22 cellular contexts compared by ENCODE assay signal in genomic region chr4:5098176-5098575, GRCh38. TPM values are rescaled to one million over a fixed set of nuclear protein-coding genes. Genes with fewer than 3 reads are reported as not detected.
DNase-seq lines count a peak whose midpoint lies in the region; ATAC-seq and TF ChIP-seq lines count a peak whose summit lies in the region.
"Had no signal": no experiment of that assay in that cellular context is flagged by ENCODE, and none has a peak within 500 bp of the region (broad histone marks: within the 10 kb centered on the region; RNA-seq: fewer than 3 reads in every experiment).

No MANE protein-coding gene starts in this region.

- H3K9me3 ChIP-seq in A673 (ENCODE audit: low read depth, low read length, poor library complexity, severe bottlenecking) (peaks cover 4% of the 10 kb centered on the region), IMR-90 (ENCODE audit: control insufficient read depth, insufficient read depth, low read length) (peaks cover 3% of the 10 kb centered on the region; the same call in 1 of the 2 replicates)

- H2BK15ac ChIP-seq in IMR-90 (ENCODE audit: low read depth, low read length) (no peak overlapping the region), mesendoderm (replicated peaks; ENCODE audit: low read depth) (no peak overlapping the region)

- peaks cover 3% of the 10 kb centered on the region; the same call in 1 of the 2 replicates for H3K9me1 ChIP-seq in IMR-90 (ENCODE audit: insufficient read depth, low read length)

- BruUV-seq in A673 (replicated peaks; lab: Mats Ljungman, UMichigan) (no TSS peak), IMR-90 (replicated peaks; lab: Mats Ljungman, UMichigan) (no TSS peak)

- ATAC-seq in IMR-90 (ENCODE audit: low read depth) (peak; percentile 24; the same call in 1 of the 2 replicates), HG02938 (IDR thresholded peaks at IDR 0.05; ENCODE audit: unreplicated experiment) (no peak)

- no peak overlapping the region for H2BK20ac ChIP-seq in IMR-90 (ENCODE audit: low read depth, low read length)

- no peak overlapping the region for H2AK9ac ChIP-seq in IMR-90 (replicated peaks; ENCODE audit: low read depth, low read length, poor library complexity)

- H4K5ac ChIP-seq in IMR-90 (ENCODE audit: low read depth, low read length) (no peak overlapping the region), mesendoderm (ENCODE audit: low read length) (no peak overlapping the region)

- H3K4me3 ChIP-seq in A673 (ENCODE audit: low read depth, low read length, poor library complexity, severe bottlenecking), result no peak overlapping the region
- H3K4me3 ChIP-seq in IMR-90 (ENCODE audit: insufficient read depth, low read depth, low read length), result no peak overlapping the region
- H3K4me3 ChIP-seq in brain microvascular endothelial cell (ENCODE audit: low read depth, low read length), result no peak overlapping the region
- H3K4me3 ChIP-seq in mesendoderm (ENCODE audit: low read length), result no peak overlapping the region
- H3K4me3 ChIP-seq in foreskin fibroblast (ENCODE audit: low read depth in 1 of 2, low read length in 2 of 2), result no peak overlapping the region

- no peak for TF ChIP-seq POLR2A in IMR-90 (IDR thresholded peaks at IDR 0.05; ENCODE audit: low read depth, low read length)

- no peak overlapping the region for H3K23ac ChIP-seq in IMR-90 (ENCODE audit: low read depth, low read length)
- H3K23ac ChIP-seq in mesendoderm (ENCODE audit: low read length), result no peak overlapping the region

- no peaks in the 10 kb centered on the region for H3K79me2 ChIP-seq in mesendoderm (ENCODE audit: control insufficient read depth, insufficient read depth, low read length)

- H3K4ac ChIP-seq in IMR-90 (ENCODE audit: low read depth, low read length) (no peak overlapping the region), mesendoderm (ENCODE audit: low read depth, low read length) (no peak overlapping the region)

- H3K36me3 ChIP-seq in A673 (ENCODE audit: insufficient read depth, low read length, poor library complexity, severe bottlenecking) (no peaks in the 10 kb centered on the region), IMR-90 (ENCODE audit: control insufficient read depth, insufficient read depth, low read length) (no peaks in the 10 kb centered on the region), brain microvascular endothelial cell (replicated peaks) (no peaks in the 10 kb centered on the region), mesendoderm (ENCODE audit: control insufficient read depth, insufficient read depth, low read length) (no peaks in the 10 kb centered on the region)

- H3K27ac ChIP-seq in A673 (ENCODE audit: low read depth, low read length, poor library complexity, severe bottlenecking), result no peak overlapping the region
- H3K27ac ChIP-seq in IMR-90 (ENCODE audit: insufficient read depth, low read length), result no peak overlapping the region
- H3K27ac ChIP-seq in brain microvascular endothelial cell, result no peak overlapping the region
- H3K27ac ChIP-seq in mesendoderm (ENCODE audit: low read depth, low read length), result no peak overlapping the region
- H3K27ac ChIP-seq: HL-60, RWPE1 had no signal

- H3K4me1 ChIP-seq in A673 (ENCODE audit: insufficient read depth, low read length, poor library complexity, severe bottlenecking), result no peaks in the 10 kb centered on the region
- H3K4me1 ChIP-seq in IMR-90 (ENCODE audit: control insufficient read depth, insufficient read depth, low read length), result no peaks in the 10 kb centered on the region
- no peaks in the 10 kb centered on the region for H3K4me1 ChIP-seq in mesendoderm (ENCODE audit: control insufficient read depth, low read depth, low read length)

- no peak overlapping the region for H3K14ac ChIP-seq in IMR-90 (replicated peaks; ENCODE audit: low read depth, low read length)

- H2BK5ac ChIP-seq in IMR-90 (ENCODE audit: low read depth, low read length, poor library complexity, severe bottlenecking) (no peak overlapping the region), mesendoderm (ENCODE audit: low read length) (no peak overlapping the region)

- peaks cover 0 to 13% of the 10 kb centered on the region in 2 experiments; a peak in 2 of 4 replicates for H3K79me1 ChIP-seq in IMR-90 (ENCODE audit: low read depth in 1 of 2, low read length in 2 of 2)
- H3K79me1 ChIP-seq in mesendoderm (ENCODE audit: low read length), result no peaks in the 10 kb centered on the region

- H2AK5ac ChIP-seq in IMR-90 (ENCODE audit: low read depth, low read length) (no peak overlapping the region), mesendoderm (ENCODE audit: low read length) (no peak overlapping the region)

- no peak overlapping the region for H3K4me2 ChIP-seq in IMR-90 (ENCODE audit: low read depth, low read length)
- H3K4me2 ChIP-seq in mesendoderm (ENCODE audit: low read length), result no peak overlapping the region

- DNase-seq in A673 (ENCODE audit: low spot score) (peak; percentile 7), IMR-90 (peak; percentile 41), brain microvascular endothelial cell (peak; percentile 28), mesendoderm (peak; percentile 7), NCI-H146 (lab: John Stamatoyannopoulos, UW) (no peak), germinal center (ENCODE audit: low spot score) (no peak), foreskin fibroblast (no peak)
- DNase-seq: 8988T; Calu3; GF-D8; HCEC 1CT; NCI-H1092; NCI-H1436; NCI-H187 treated with DMSO at 0.1 percent for 48 hours; NCI-H2171 treated with DMSO at 0.1 percent for 48 hours; NCI-H524; NCI-H82; NK-92 treated with Interleukin-12 subunit alpha and Interleukin-12 subunit beta, amount 100 ng/mL, for 24 hours; SHP77 had no signal

- H3K27me3 ChIP-seq in A673 (replicated peaks; ENCODE audit: insufficient read depth, low read depth, low read length, poor library complexity), result no peaks in the 10 kb centered on the region
- no peaks in the 10 kb centered on the region for H3K27me3 ChIP-seq in IMR-90 (ENCODE audit: control insufficient read depth, insufficient read depth, low read length)
- no peaks in the 10 kb centered on the region for H3K27me3 ChIP-seq in brain microvascular endothelial cell (replicated peaks)
- no peaks in the 10 kb centered on the region for H3K27me3 ChIP-seq in mesendoderm (ENCODE audit: insufficient read depth, low read length, poor library complexity)

- no peaks in the 10 kb centered on the region; the same call in 1 of the 2 replicates for H4K20me1 ChIP-seq in IMR-90 (ENCODE audit: insufficient read depth, low read length)

- no CpG with 5 or more reads among the region's 1 CpG for WGBS in IMR-90 (ENCODE audit: extremely low coverage in 2 of 2, insufficient read length in 1 of 2), 2 experiments
- no CpG with 5 or more reads among the region's 1 CpG for WGBS in mesendoderm (ENCODE audit: extremely low coverage, insufficient coverage, low lambda C conversion rate)

- POLR2A ChIA-PET in A673 (lab: Charles Lee; ENCODE audit: low non-redundant PET), result no interaction called here
- POLR2A ChIA-PET in IMR-90 (lab: Charles Lee; ENCODE audit: unreplicated experiment), result no interaction called here

- in situ Hi-C loops in IMR-90 (cut with MboI; ENCODE audit: low sequenced_read_pairs), result no loop called here
- in situ Hi-C loops in brain microvascular endothelial cell (cut with HindIII; ENCODE audit: low pct_ligation_motif_present, low sequenced_read_pairs), result no loop called here

- H3K18ac ChIP-seq in IMR-90 (ENCODE audit: low read depth, low read length) (no peak overlapping the region), mesendoderm (ENCODE audit: low read length) (no peak overlapping the region)

- TF ChIP-seq CTCF in A673 (conservative IDR thresholded peaks at IDR 0.05; ENCODE audit: low read depth, low read length) (no peak), IMR-90 (conservative IDR thresholded peaks at IDR 0.05; ENCODE audit: low read depth, low read length) (no peak), brain microvascular endothelial cell (IDR thresholded peaks at IDR 0.05; ENCODE audit: low read depth, low read length, missing control alignments) (no peak), foreskin fibroblast (IDR thresholded peaks at IDR 0.05; ENCODE audit: low read depth, low read length) (no peak)

- intact Hi-C loops in A673 (cut with micrococcal nuclease; ENCODE audit: unreplicated experiment) (no loop called here), IMR-90 (cut with micrococcal nuclease) (no loop called here)

- CTCF ChIA-PET in A673 (lab: Charles Lee), result no interaction called here
- CTCF ChIA-PET in IMR-90 (lab: Yijun Ruan, JAX), result no interaction called here

- no peak overlapping the region for H2AFZ ChIP-seq in IMR-90 (replicated peaks; ENCODE audit: low read length, poor library complexity)

- no peak overlapping the region for H2BK120ac ChIP-seq in IMR-90 (ENCODE audit: low read depth, low read length)
- no peak overlapping the region for H2BK120ac ChIP-seq in mesendoderm (ENCODE audit: low read depth, low read length)

- no peak overlapping the region for H4K91ac ChIP-seq in IMR-90 (ENCODE audit: insufficient read depth, low read depth, low read length)

- no peak for TF ChIP-seq RAD21 in IMR-90 (IDR thresholded peaks at IDR 0.05; ENCODE audit: low read length)

- no peak overlapping the region for H4K8ac ChIP-seq in IMR-90 (ENCODE audit: low read depth in 2 of 2, low read length in 2 of 2)
- H4K8ac ChIP-seq in mesendoderm (ENCODE audit: low read depth, low read length), result no peak overlapping the region

- dilution Hi-C loops in IMR-90 (cut with HindIII; ENCODE audit: low sequenced_read_pairs, unreplicated experiment), result no loop called here

- H3K56ac ChIP-seq in IMR-90 (ENCODE audit: extremely low read depth, insufficient read depth, low read length), result no peak overlapping the region
- no peak overlapping the region for H3K56ac ChIP-seq in mesendoderm (ENCODE audit: low read length)

- no peak overlapping the region for H3K9ac ChIP-seq in IMR-90 (ENCODE audit: low read depth, low read length)
- no peak overlapping the region for H3K9ac ChIP-seq in mesendoderm (ENCODE audit: low read length)

TF ChIP-seq in IMR-90, 13 proteins besides CTCF, POLR2A, EP300 and RAD21 (continues in another document):
- no peak for TF ChIP-seq MXI1 (IDR thresholded peaks at IDR 0.05; ENCODE audit: borderline replicate concordance, low read depth, low read length)
- no peak for TF ChIP-seq BHLHE40 (IDR thresholded peaks at IDR 0.05; ENCODE audit: low read depth, low read length)
- TF ChIP-seq CHD1 (IDR thresholded peaks at IDR 0.05; ENCODE audit: low read depth, low read length), result no peak
- no peak for TF ChIP-seq NFE2L2 (IDR thresholded peaks at IDR 0.05; ENCODE audit: low read depth, low read length)
- no peak for TF ChIP-seq USF2 (IDR thresholded peaks at IDR 0.05; ENCODE audit: low read depth, low read length)

RNA-seq across cellular contexts. Expression of gene STK32B, which starts 46.9 kb away (rescaled TPM):
- total RNA-seq in A673 (2021), result 14.2 and 15.1 TPM in 2 replicates
- total RNA-seq in IMR-90 (2012; rRNA removed), result 5.8 and 6.3 TPM in 2 replicates
- polyA plus RNA-seq in IMR-90 (2012; rRNA removed), result 5.3 and 5.5 TPM in 2 replicates
- 3.4 and 3.9 TPM in 2 replicates for polyA plus RNA-seq in IMR-90 (2012; cell fraction: cytosol; rRNA removed)
- polyA plus RNA-seq in IMR-90 (2012; cell fraction: nucleus; rRNA removed; ENCODE audit: low replicate concordance), result 5.2 and 6.8 TPM in 2 replicates
- 0.83 TPM for polyA plus RNA-seq in mesendoderm (2013, experiment 1 of 2)
- 0.88 TPM for polyA plus RNA-seq in mesendoderm (2013, experiment 2 of 2)
- total RNA-seq: Calu3 had no signal

Comparison
In these comparisons a context has a peak if more than half of its experiments do, and no peak if none do; other contexts are left out.
1. DNase-seq: peak in A673 (single experiment), IMR-90 (single experiment), brain microvascular endothelial cell (single experiment) and mesendoderm (single experiment); none in NCI-H146 (single experiment), germinal center (single experiment) and foreskin fibroblast (0 of 2).